3 cellular contexts compared by ENCODE assay signal in the genomic region with DNA sequence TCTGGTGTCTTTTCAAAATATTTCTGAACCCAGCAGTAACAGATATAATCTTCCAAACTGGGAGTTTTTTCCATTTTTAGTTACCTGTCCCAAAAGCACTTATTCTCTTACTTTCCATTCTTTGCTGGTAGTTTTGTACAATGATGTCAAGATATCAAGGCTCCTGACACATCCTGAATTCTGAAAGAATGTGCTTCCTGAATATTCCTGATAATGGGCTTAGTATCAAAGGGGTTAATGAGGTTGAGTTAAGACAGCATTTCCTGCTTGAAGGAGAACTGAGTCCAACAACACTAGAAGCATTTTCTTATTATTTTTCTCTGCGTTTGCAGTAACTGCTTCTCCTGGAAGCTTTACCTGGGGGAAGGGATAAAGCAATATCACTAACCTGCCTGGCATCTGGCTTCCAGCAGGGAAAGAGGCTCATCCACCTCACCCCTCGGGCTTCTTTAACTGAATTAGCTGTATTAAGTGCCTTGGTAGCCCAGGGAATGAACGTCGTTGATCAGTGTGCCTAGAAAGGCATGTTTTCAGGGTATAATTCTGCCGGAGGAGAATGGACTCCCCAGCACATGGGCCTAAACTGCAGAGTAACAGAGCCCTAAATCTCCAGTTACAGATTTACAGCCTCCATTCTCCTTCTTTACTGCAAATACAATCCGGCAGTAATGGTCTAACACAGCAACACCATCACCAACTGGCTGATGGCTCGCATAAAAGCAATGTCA.
TF ChIP-seq lines count a peak whose summit lies in the region.

No MANE protein-coding gene starts in this region.

TF ChIP-seq in SK-N-SH, 30 proteins besides CTCF, POLR2A, EP300 and RAD21:
- TF ChIP-seq FOXJ3 (CRISPR knock-in tag; IDR thresholded peaks at IDR 0.05) (no peak), EZH2phosphoT487 (IDR thresholded peaks at IDR 0.05; ENCODE audit: borderline replicate concordance, low read depth) (no peak), YY1 (IDR thresholded peaks at IDR 0.05; ENCODE audit: low read depth) (no peak), MXI1 (IDR thresholded peaks at IDR 0.05; ENCODE audit: low read depth, low read length) (no peak), GATA2 (CRISPR knock-in tag; IDR thresholded peaks at IDR 0.05) (no peak)

TF ChIP-seq in SK-N-SH treated with all-trans-retinoic acid at 6 μM for 48 hours, 23 proteins besides CTCF, POLR2A, EP300 and RAD21:
- TF ChIP-seq PPARA (CRISPR knock-in tag; IDR thresholded peaks at IDR 0.05; ENCODE audit: borderline replicate concordance) (no peak), SNAI2 (CRISPR knock-in tag; IDR thresholded peaks at IDR 0.05) (no peak), ZNF8 (CRISPR knock-in tag; IDR thresholded peaks at IDR 0.05) (no peak), RARB (CRISPR knock-in tag; IDR thresholded peaks at IDR 0.05) (no peak), ISL1 (CRISPR knock-in tag; IDR thresholded peaks at IDR 0.05) (no peak), GLIS3 (CRISPR knock-in tag; IDR thresholded peaks at IDR 0.05) (no peak), ZNF70 (CRISPR knock-in tag; IDR thresholded peaks at IDR 0.05) (no peak), BACH2 (CRISPR knock-in tag; IDR thresholded peaks at IDR 0.05; ENCODE audit: borderline replicate concordance) (no peak)
- TF ChIP-seq, protein P1, sequence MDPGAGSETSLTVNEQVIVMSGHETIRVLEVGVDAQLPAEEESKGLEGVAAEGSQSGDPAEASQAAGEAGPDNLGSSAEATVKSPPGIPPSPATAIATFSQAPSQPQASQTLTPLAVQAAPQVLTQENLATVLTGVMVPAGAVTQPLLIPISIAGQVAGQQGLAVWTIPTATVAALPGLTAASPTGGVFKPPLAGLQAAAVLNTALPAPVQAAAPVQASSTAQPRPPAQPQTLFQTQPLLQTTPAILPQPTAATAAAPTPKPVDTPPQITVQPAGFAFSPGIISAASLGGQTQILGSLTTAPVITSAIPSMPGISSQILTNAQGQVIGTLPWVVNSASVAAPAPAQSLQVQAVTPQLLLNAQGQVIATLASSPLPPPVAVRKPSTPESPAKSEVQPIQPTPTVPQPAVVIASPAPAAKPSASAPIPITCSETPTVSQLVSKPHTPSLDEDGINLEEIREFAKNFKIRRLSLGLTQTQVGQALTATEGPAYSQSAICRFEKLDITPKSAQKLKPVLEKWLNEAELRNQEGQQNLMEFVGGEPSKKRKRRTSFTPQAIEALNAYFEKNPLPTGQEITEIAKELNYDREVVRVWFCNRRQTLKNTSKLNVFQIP (CRISPR knock-in tag; IDR thresholded peaks at IDR 0.05; ENCODE audit: borderline replicate concordance, low read depth), result no peak

TF ChIP-seq in H1, 55 proteins besides CTCF, POLR2A, EP300 and RAD21:
- TF ChIP-seq CTBP2 (IDR thresholded peaks at IDR 0.05; ENCODE audit: borderline replicate concordance, insufficient read depth, insufficient read length, low read length), result no peak
- TF ChIP-seq, protein P2, sequence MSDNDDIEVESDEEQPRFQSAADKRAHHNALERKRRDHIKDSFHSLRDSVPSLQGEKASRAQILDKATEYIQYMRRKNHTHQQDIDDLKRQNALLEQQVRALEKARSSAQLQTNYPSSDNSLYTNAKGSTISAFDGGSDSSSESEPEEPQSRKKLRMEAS (IDR thresholded peaks at IDR 0.05), result no peak
- TF ChIP-seq, protein P3, sequence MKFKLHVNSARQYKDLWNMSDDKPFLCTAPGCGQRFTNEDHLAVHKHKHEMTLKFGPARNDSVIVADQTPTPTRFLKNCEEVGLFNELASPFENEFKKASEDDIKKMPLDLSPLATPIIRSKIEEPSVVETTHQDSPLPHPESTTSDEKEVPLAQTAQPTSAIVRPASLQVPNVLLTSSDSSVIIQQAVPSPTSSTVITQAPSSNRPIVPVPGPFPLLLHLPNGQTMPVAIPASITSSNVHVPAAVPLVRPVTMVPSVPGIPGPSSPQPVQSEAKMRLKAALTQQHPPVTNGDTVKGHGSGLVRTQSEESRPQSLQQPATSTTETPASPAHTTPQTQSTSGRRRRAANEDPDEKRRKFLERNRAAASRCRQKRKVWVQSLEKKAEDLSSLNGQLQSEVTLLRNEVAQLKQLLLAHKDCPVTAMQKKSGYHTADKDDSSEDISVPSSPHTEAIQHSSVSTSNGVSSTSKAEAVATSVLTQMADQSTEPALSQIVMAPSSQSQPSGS (IDR thresholded peaks at IDR 0.05; ENCODE audit: low read length), result no peak
- no peak for TF ChIP-seq YY1 (IDR thresholded peaks at IDR 0.05; ENCODE audit: low read depth, low read length)
- TF ChIP-seq PHF8 (conservative IDR thresholded peaks at IDR 0.05; ENCODE audit: low read depth, low read length), result no peak
- no peak for TF ChIP-seq SAP30 (IDR thresholded peaks at IDR 0.05; ENCODE audit: insufficient read depth, insufficient replicate concordance, low read length)
- TF ChIP-seq CEBPB (IDR thresholded peaks at IDR 0.05; ENCODE audit: low read depth, low read length), result no peak
